ENCODE assay signal across 8 cellular contexts in genomic region chr6:53349209-53349693, GRCh38. TPM values are rescaled to one million over a fixed set of nuclear protein-coding genes. Genes with fewer than 3 reads are reported as not detected.
DNase-seq lines count a peak whose midpoint lies in the region; ATAC-seq and TF ChIP-seq lines count a peak whose summit lies in the region.

No MANE protein-coding gene starts in this region.

- H3K36me3 Mint-ChIP-seq in T-cell, result peaks cover 9% of the 10 kb centered on the region

- H3K4me3 Mint-ChIP-seq in T-cell, result peak overlapping the region; percentile 89 to 97 (median 95)

- H3K27me3 ChIP-seq in H7 (ENCODE audit: control insufficient read depth, insufficient read depth, low read length), result peaks cover 2% of the 10 kb centered on the region
- H3K27me3 ChIP-seq in foreskin keratinocyte, result no peaks in the 10 kb centered on the region

- H3K36me3 ChIP-seq in H7 (replicated peaks; ENCODE audit: control insufficient read depth, insufficient read depth, low read length), result no peaks in the 10 kb centered on the region

- peaks cover 7% of the 10 kb centered on the region for H3K4me1 ChIP-seq in foreskin keratinocyte

- ATAC-seq in T-cell (replicated peaks in 1 of 4) (no peak), foreskin keratinocyte (no peak), HG03025 (IDR thresholded peaks at IDR 0.05; ENCODE audit: low FRiP score, unreplicated experiment) (no peak)

- H3K27ac Mint-ChIP-seq in T-cell, result peak overlapping the region; percentile 91

- DNase-seq in H7 (no peak), T-cell (no peak), foreskin keratinocyte (no peak), germinal center (ENCODE audit: low spot score) (no peak), NCI-H146 treated with DMSO at 0.1 percent for 48 hours (lab: John Stamatoyannopoulos, UW; ENCODE audit: unreplicated experiment) (no peak)
- no peak for DNase-seq in activated CD4-positive, alpha-beta T cell treated with anti-CD3 and anti-CD28 coated beads, Interleukin-2, amount 50 U/mL, for 4 hours

- TF ChIP-seq CTCF in foreskin keratinocyte (conservative IDR thresholded peaks at IDR 0.05), result no peak

- peaks cover 41 to 46% (median 42%) of the 10 kb centered on the region in 3 donors for H3K4me1 Mint-ChIP-seq in T-cell

- CTCF ChIA-PET in T-cell (lab: Charles Lee), result interaction anchor here (0.5 to 1.5 kb wide), 5 partner anchors 11 to 58 kb away, joined by 3 to 4 read pairs (median 3); no protein-coding TSS in a partner anchor

- peak overlapping the region; percentile 36 for H3K27ac ChIP-seq in foreskin keratinocyte
- H3K27ac ChIP-seq in skin epidermis, result peak overlapping the region in 19 of 21 experiments; percentile 36 to 99 (median 91)

- H3K4me3 ChIP-seq in H7 (ENCODE audit: insufficient read depth, low read depth, low read length) (peak overlapping the region; percentile 97), skin epidermis (peak overlapping the region; percentile 90 to 99 (median 98))

- H3K9me3 Mint-ChIP-seq in T-cell, result no peaks in the 10 kb centered on the region

- POLR2A ChIA-PET in T-cell (lab: Charles Lee), result interaction anchor here (1.0 to 4.0 kb wide), 5 partner anchors 9 to 37 kb away, joined by 4 to 38 read pairs (median 16); no protein-coding TSS in a partner anchor

- no peaks in the 10 kb centered on the region for H3K27me3 Mint-ChIP-seq in T-cell

RNA-seq across cellular contexts. Expression of gene ELOVL5, which starts 0.5 kb away (rescaled TPM):
- 76.0 and 103 TPM in 2 replicates for total RNA-seq in H7 (2014; rRNA removed; shearing (Covaris generic))
- total RNA-seq in T-cell, result 100 to 1,000 TPM in 1 of 5 donors, 10 to 100 TPM in 4; 71.4 to 101 (median 86.5) TPM
- 91.9 and 98.3 TPM in 2 replicates for total RNA-seq in foreskin keratinocyte
- polyA plus RNA-seq in foreskin keratinocyte, result 51.2 and 59.9 TPM in 2 replicates
